ENCODE assay signal across 1 cellular context in the genomic region with DNA sequence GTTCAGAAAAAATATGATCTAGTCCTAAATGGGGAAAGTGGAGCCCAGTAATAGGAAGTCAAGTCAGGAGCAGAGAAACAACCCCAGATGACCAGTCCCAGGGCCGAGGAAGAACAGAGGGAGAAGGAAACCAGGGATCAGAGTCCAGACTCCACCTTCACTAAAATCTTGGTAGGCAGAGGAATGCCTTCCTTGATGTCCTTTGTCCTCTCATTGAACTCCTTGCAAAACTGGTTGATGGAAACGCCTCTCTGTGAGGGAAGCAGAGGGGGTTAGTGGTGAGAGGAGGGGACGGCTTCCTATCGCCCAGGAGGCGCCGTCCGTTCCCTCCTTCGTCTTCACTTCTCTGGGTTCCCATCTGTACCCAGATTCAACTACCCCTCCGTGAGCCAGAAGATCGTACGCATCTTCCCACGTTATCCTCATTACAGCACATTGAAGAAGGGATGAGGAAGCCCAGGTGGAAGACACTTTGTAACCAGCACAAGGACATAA.
TF ChIP-seq lines count a peak whose summit lies in the region.

No MANE protein-coding gene starts in this region.

TF ChIP-seq in H1, 55 proteins besides CTCF, POLR2A, EP300 and RAD21:
- TF ChIP-seq KDM4A (IDR thresholded peaks at IDR 0.05; ENCODE audit: low read depth, low read length, severe bottlenecking), result no peak
- TF ChIP-seq RXRA (IDR thresholded peaks at IDR 0.05; ENCODE audit: insufficient read depth, low read depth, low read length), result no peak
- TF ChIP-seq CBX8 (IDR thresholded peaks at IDR 0.05; ENCODE audit: borderline replicate concordance, low read depth, low read length), result no peak
- no peak for TF ChIP-seq FOSL1 (IDR thresholded peaks at IDR 0.05; ENCODE audit: insufficient read depth, low read depth, low read length)
- TF ChIP-seq EGR1 (IDR thresholded peaks at IDR 0.05; ENCODE audit: borderline replicate concordance, low read depth, low read length), result no peak
- no peak for TF ChIP-seq SIX5 (IDR thresholded peaks at IDR 0.05; ENCODE audit: low read depth, low read length)
- TF ChIP-seq RNF2 (IDR thresholded peaks at IDR 0.05; ENCODE audit: borderline replicate concordance, low read depth, low read length, missing control alignments, poor library complexity, severe bottlenecking), result no peak
- TF ChIP-seq TAF7 (optimal IDR thresholded peaks at IDR 0.05; ENCODE audit: borderline replicate concordance, low read depth, low read length), result no peak
- no peak for TF ChIP-seq POU5F1 (IDR thresholded peaks at IDR 0.05; ENCODE audit: low read depth, low read length)
- no peak for TF ChIP-seq CTBP2 (IDR thresholded peaks at IDR 0.05; ENCODE audit: borderline replicate concordance, insufficient read depth, insufficient read length, low read length)
- no peak for TF ChIP-seq TBP (IDR thresholded peaks at IDR 0.05; ENCODE audit: low read depth, low read length)
- no peak for TF ChIP-seq TEAD4 (IDR thresholded peaks at IDR 0.05; ENCODE audit: low read depth, low read length)
- TF ChIP-seq ASH2L (IDR thresholded peaks at IDR 0.05; ENCODE audit: low read length), result no peak
- TF ChIP-seq PHF8 (conservative IDR thresholded peaks at IDR 0.05; ENCODE audit: low read depth, low read length), result no peak
- TF ChIP-seq HDAC6 (IDR thresholded peaks at IDR 0.05; ENCODE audit: low read depth, low read length), result no peak
- TF ChIP-seq JUN (IDR thresholded peaks at IDR 0.05; ENCODE audit: low read depth, low read length), result no peak
- TF ChIP-seq, protein P1, sequence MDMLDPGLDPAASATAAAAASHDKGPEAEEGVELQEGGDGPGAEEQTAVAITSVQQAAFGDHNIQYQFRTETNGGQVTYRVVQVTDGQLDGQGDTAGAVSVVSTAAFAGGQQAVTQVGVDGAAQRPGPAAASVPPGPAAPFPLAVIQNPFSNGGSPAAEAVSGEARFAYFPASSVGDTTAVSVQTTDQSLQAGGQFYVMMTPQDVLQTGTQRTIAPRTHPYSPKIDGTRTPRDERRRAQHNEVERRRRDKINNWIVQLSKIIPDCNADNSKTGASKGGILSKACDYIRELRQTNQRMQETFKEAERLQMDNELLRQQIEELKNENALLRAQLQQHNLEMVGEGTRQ (IDR thresholded peaks at IDR 0.05; ENCODE audit: low read length), result no peak
- no peak for TF ChIP-seq GTF2F1 (IDR thresholded peaks at IDR 0.05; ENCODE audit: borderline replicate concordance, low read depth, low read length)
- TF ChIP-seq CHD1 (IDR thresholded peaks at IDR 0.05; ENCODE audit: low read depth, low read length), result no peak
- TF ChIP-seq SUZ12 (IDR thresholded peaks at IDR 0.05; ENCODE audit: low read length), result no peak
